14 cellular contexts compared by ENCODE assay signal in genomic region chr18:21605218-21605617, GRCh38. TPM values are rescaled to one million over a fixed set of nuclear protein-coding genes. Genes with fewer than 3 reads are reported as not detected.
DNase-seq lines count a peak whose midpoint lies in the region; ATAC-seq and TF ChIP-seq lines count a peak whose summit lies in the region.
"Had no signal": no experiment of that assay in that cellular context is flagged by ENCODE, and none has a peak within 500 bp of the region (broad histone marks: within the 10 kb centered on the region; RNA-seq: fewer than 3 reads in every experiment).

No MANE protein-coding gene starts in this region.

- CTCF ChIA-PET in CD4-positive, alpha-beta memory T cell (lab: Charles Lee; ENCODE audit: partially characterized antibody), result interaction anchor here (1.1 to 2.0 kb wide), 2 partner anchors 9 to 28 kb away, joined by 3 to 5 read pairs; no protein-coding TSS in a partner anchor

- no peak overlapping the region for H3K27ac ChIP-seq in CD4-positive, alpha-beta memory T cell (ENCODE audit: low read depth, low read length)
- no peak overlapping the region for H3K27ac ChIP-seq in osteoblast (ENCODE audit: low read depth, low read length)
- H3K27ac ChIP-seq: esophagus muscularis mucosa, transverse colon had no signal

- H3K79me2 ChIP-seq in Loucy (ENCODE audit: insufficient read depth, low read length) (no peaks in the 10 kb centered on the region), osteoblast (ENCODE audit: insufficient read depth, low read length) (peaks cover 3% of the 10 kb centered on the region)

- H3K9me3 Mint-ChIP-seq in CD4-positive, alpha-beta memory T cell, result peaks cover 0 to 4% (median 0%) of the 10 kb centered on the region in 8 donors
- no peaks in the 10 kb centered on the region for H3K9me3 Mint-ChIP-seq in effector memory CD8-positive, alpha-beta T cell

- H3K36me3 Mint-ChIP-seq in CD4-positive, alpha-beta memory T cell, result peaks cover 0 to 5% of the 10 kb centered on the region in 2 donors
- H3K36me3 Mint-ChIP-seq in effector memory CD8-positive, alpha-beta T cell (ENCODE audit: insufficient read depth), result peaks cover 20% of the 10 kb centered on the region

- H2AFZ ChIP-seq in Loucy (ENCODE audit: low read length) (peak overlapping the region; percentile 14; the same call in 1 of the 2 replicates), osteoblast (ENCODE audit: low read length) (peak overlapping the region; percentile 11)

- no peaks in the 10 kb centered on the region for H3K9me3 ChIP-seq in CD4-positive, alpha-beta memory T cell (ENCODE audit: control insufficient read depth in 1 of 2, low read length in 2 of 2)
- H3K9me3 ChIP-seq in Loucy (ENCODE audit: insufficient read depth, low read depth, low read length) (no peaks in the 10 kb centered on the region), osteoblast (ENCODE audit: low read depth, low read length) (no peaks in the 10 kb centered on the region), MG63 (no peaks in the 10 kb centered on the region)
- H3K9me3 ChIP-seq: esophagus muscularis mucosa, transverse colon had no signal

- H4K20me1 ChIP-seq in Loucy (ENCODE audit: insufficient read depth, low read length, poor library complexity, severe bottlenecking) (no peaks in the 10 kb centered on the region), osteoblast (ENCODE audit: insufficient read depth, low read length) (no peaks in the 10 kb centered on the region)

- H3K27ac Mint-ChIP-seq in CD4-positive, alpha-beta memory T cell, result peak overlapping the region in 4 of 7 donors; percentile 25 to 76 (median 58)
- H3K27ac Mint-ChIP-seq in effector memory CD8-positive, alpha-beta T cell, result peak overlapping the region; percentile 23 to 82

- H3K9me2 ChIP-seq in Loucy (replicated peaks; ENCODE audit: low read depth, low read length), result no peaks in the 10 kb centered on the region

- H3K4me3 Mint-ChIP-seq in CD4-positive, alpha-beta memory T cell, result no peak overlapping the region
- H3K4me3 Mint-ChIP-seq in effector memory CD8-positive, alpha-beta T cell, result no peak overlapping the region

- POLR2A ChIA-PET in CD4-positive, alpha-beta memory T cell (lab: Charles Lee; ENCODE audit: partially characterized antibody), result no interaction called here

- peaks cover 6% of the 10 kb centered on the region for H3K4me1 ChIP-seq in CD4-positive, alpha-beta memory T cell (ENCODE audit: insufficient read depth, low read length)
- peaks cover 11% of the 10 kb centered on the region for H3K4me1 ChIP-seq in Loucy (ENCODE audit: insufficient read depth, low read length, poor library complexity, severe bottlenecking)
- H3K4me1 ChIP-seq in osteoblast (ENCODE audit: insufficient read depth, low read length), result peaks cover 4% of the 10 kb centered on the region

- H3K4me3 ChIP-seq in CD4-positive, alpha-beta memory T cell (ENCODE audit: low read length in 2 of 2), result no peak overlapping the region
- H3K4me3 ChIP-seq in Loucy (ENCODE audit: low read length, poor library complexity, severe bottlenecking), result no peak overlapping the region
- no peak overlapping the region for H3K4me3 ChIP-seq in osteoblast (ENCODE audit: insufficient read depth, low read length)
- no peak overlapping the region for H3K4me3 ChIP-seq in MG63
- H3K4me3 ChIP-seq: esophagus muscularis mucosa, transverse colon had no signal

- no peak for DNase-seq in CD4-positive, alpha-beta memory T cell
- DNase-seq in effector memory CD8-positive, alpha-beta T cell, result no peak
- DNase-seq in osteoblast (ENCODE audit: insufficient read length, low spot score, missing footprints), result no peak
- DNase-seq in activated gamma-delta T cell (lab: John Stamatoyannopoulos, UW), result no peak
- no peak for DNase-seq in MG63
- DNase-seq: NCI-H187; occipital lobe; stimulated activated CD4-positive, alpha-beta T cell treated with anti-CD3 and anti-CD28 coated beads, Interleukin-15, amount 100 ng/mL, for 24 hours; transverse colon had no signal

- ATAC-seq in effector memory CD8-positive, alpha-beta T cell (replicated peaks), result no peak
- ATAC-seq in HG03354 (IDR thresholded peaks at IDR 0.05; ENCODE audit: poor library complexity, severe bottlenecking, unreplicated experiment) (no peak), GM18867 (IDR thresholded peaks at IDR 0.05; ENCODE audit: unreplicated experiment) (no peak)
- ATAC-seq: Right ventricle myocardium inferior had no signal

- no peaks in the 10 kb centered on the region for H3K36me3 ChIP-seq in CD4-positive, alpha-beta memory T cell (ENCODE audit: insufficient read depth, low read length)
- H3K36me3 ChIP-seq in Loucy (ENCODE audit: insufficient read depth, low read length) (no peaks in the 10 kb centered on the region), osteoblast (ENCODE audit: insufficient read depth, low read length) (no peaks in the 10 kb centered on the region), MG63 (peaks cover 1% of the 10 kb centered on the region; the same call in 1 of the 2 replicates)
- H3K36me3 ChIP-seq: esophagus muscularis mucosa, transverse colon had no signal

- H3K9ac ChIP-seq in Loucy (ENCODE audit: low read depth, low read length, poor library complexity, severe bottlenecking), result no peak overlapping the region

- H3F3A ChIP-seq in Loucy (ENCODE audit: low read depth), result 0 out of 2 replicates have a peak, but pooled peaks cover 2% of the 10 kb centered on the region

- TF ChIP-seq CTCF in Loucy (conservative IDR thresholded peaks at IDR 0.05; ENCODE audit: low read length) (no peak), osteoblast (IDR thresholded peaks at IDR 0.05; ENCODE audit: extremely low read depth, low read depth, low read length) (no peak)

- no peaks in the 10 kb centered on the region for H3K27me3 ChIP-seq in CD4-positive, alpha-beta memory T cell (ENCODE audit: insufficient read depth, low read length)
- H3K27me3 ChIP-seq in Loucy (ENCODE audit: insufficient read depth, low read length, poor library complexity, severe bottlenecking) (no peaks in the 10 kb centered on the region), osteoblast (ENCODE audit: insufficient read depth, low read length) (no peaks in the 10 kb centered on the region), MG63 (no peaks in the 10 kb centered on the region)
- H3K27me3 ChIP-seq: esophagus muscularis mucosa, transverse colon had no signal

- H3K4me2 ChIP-seq in Loucy (ENCODE audit: low read depth, low read length, poor library complexity, severe bottlenecking) (no peak overlapping the region), osteoblast (ENCODE audit: insufficient read depth, low read length) (peak overlapping the region; percentile 52)

- peaks cover 4 to 26% (median 8%) of the 10 kb centered on the region in 4 donors for H3K4me1 Mint-ChIP-seq in CD4-positive, alpha-beta memory T cell
- peaks cover 8 to 12% of the 10 kb centered on the region in 2 donors for H3K4me1 Mint-ChIP-seq in effector memory CD8-positive, alpha-beta T cell (ENCODE audit: low read depth in 2 of 2)

- intact Hi-C loops in CD4-positive, alpha-beta memory T cell (cut with micrococcal nuclease), result no loop called here

- H3K27me3 Mint-ChIP-seq in CD4-positive, alpha-beta memory T cell, result no peaks in the 10 kb centered on the region
- no peaks in the 10 kb centered on the region for H3K27me3 Mint-ChIP-seq in effector memory CD8-positive, alpha-beta T cell

RNA-seq across cellular contexts. Expression of gene ESCO1, which starts 4.7 kb away (rescaled TPM):
- total RNA-seq in CD4-positive, alpha-beta memory T cell, result 10 to 100 TPM; 32.3 to 38.2 TPM
- polyA plus RNA-seq in CD4-positive, alpha-beta memory T cell, result 10 to 100 TPM in 1 of 2 donors, 1 to 10 TPM in 1; 4.6 to 11.9 TPM
- 19.9 and 21.2 TPM in 2 replicates for total RNA-seq in osteoblast
- total RNA-seq in MG63 (2014; rRNA removed; shearing (Covaris generic); ENCODE audit: low replicate concordance), result 7.3 and 13.3 TPM in 2 replicates

RNA-seq across cellular contexts. Expression of gene SNRPD1, which starts 6.9 kb away (rescaled TPM):
- total RNA-seq in CD4-positive, alpha-beta memory T cell, result 10 to 100 TPM; 24.4 to 24.5 TPM
- 10 to 100 TPM; 68.3 to 85.3 TPM for polyA plus RNA-seq in CD4-positive, alpha-beta memory T cell
- 6.2 and 6.5 TPM in 2 replicates for total RNA-seq in osteoblast
- 9.6 and 10.1 TPM in 2 replicates for total RNA-seq in MG63 (2014; rRNA removed; shearing (Covaris generic); ENCODE audit: low replicate concordance)
